ENCODE assay signal across 9 cellular contexts in the genomic region with DNA sequence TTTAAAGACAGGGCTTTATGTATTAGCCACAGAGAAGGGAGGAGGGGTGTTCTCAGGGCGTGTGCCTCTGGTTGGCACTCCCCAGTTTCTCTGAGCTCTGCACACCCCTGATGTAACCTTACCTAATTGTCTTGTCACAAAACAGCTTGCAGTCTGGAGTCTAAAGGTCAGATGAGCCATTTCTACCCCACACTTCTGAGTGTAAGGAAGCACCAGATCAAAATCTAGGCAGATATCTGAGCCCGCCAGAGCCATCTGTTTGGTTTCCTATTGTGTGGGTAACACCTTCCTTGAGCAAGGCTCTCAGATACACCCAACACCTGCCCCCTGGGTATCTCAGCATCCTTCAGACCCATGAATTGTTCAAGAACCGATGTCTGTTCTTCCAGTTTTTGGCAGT. TPM values are rescaled to one million over a fixed set of nuclear protein-coding genes. Genes with fewer than 3 reads are reported as not detected.
DNase-seq lines count a peak whose midpoint lies in the region; ATAC-seq lines count a peak whose summit lies in the region.
"Had no signal": no experiment of that assay in that cellular context is flagged by ENCODE, and none has a peak within 500 bp of the region (broad histone marks: within the 10 kb centered on the region; RNA-seq: fewer than 3 reads in every experiment).

No MANE protein-coding gene starts in this region.

- H3K4me1 Mint-ChIP-seq in activated T-helper 2 cell treated with anti-CD3 and anti-CD28 coated beads, Interferon-gamma antibody, Interleukin-2, Interleukin-4, amounts not matched to agents 10 μg/mL and 5 μg/mL and 100 μg/mL, durations not matched to agents 14 hours and 24 hours and 36 hours (ENCODE audit: low read depth): peaks cover 47% of the 10 kb centered on the region
- peaks cover 8 to 13% of the 10 kb centered on the region in 2 donors for H3K4me1 Mint-ChIP-seq in natural killer cell treated with Interleukin-12 subunit alpha and Interleukin-12 subunit beta and Interleukin-15 and Interleukin-18, amount 100 ng/mL, for 72 hours (ENCODE audit: low read depth in 2 of 2)

- peak overlapping the region; percentile 42 for H3K4me3 Mint-ChIP-seq in activated T-helper 2 cell treated with anti-CD3 and anti-CD28 coated beads, Interferon-gamma antibody, Interleukin-2, Interleukin-4, amounts not matched to agents 10 μg/mL and 5 μg/mL and 100 μg/mL, durations not matched to agents 14 hours and 24 hours and 36 hours (ENCODE audit: low read depth)
- H3K4me3 Mint-ChIP-seq in natural killer cell treated with Interleukin-12 subunit alpha and Interleukin-12 subunit beta and Interleukin-15 and Interleukin-18, amount 100 ng/mL, for 72 hours: no peak overlapping the region

- no peaks in the 10 kb centered on the region for H3K9me3 Mint-ChIP-seq in activated T-helper 2 cell treated with anti-CD3 and anti-CD28 coated beads, Interferon-gamma antibody, Interleukin-2, Interleukin-4, amounts not matched to agents 10 μg/mL and 5 μg/mL and 100 μg/mL, durations not matched to agents 14 hours and 24 hours and 36 hours
- no peaks in the 10 kb centered on the region for H3K9me3 Mint-ChIP-seq in natural killer cell treated with Interleukin-12 subunit alpha and Interleukin-12 subunit beta and Interleukin-15 and Interleukin-18, amount 100 ng/mL, for 72 hours

- no peaks in the 10 kb centered on the region for H3K36me3 Mint-ChIP-seq in activated T-helper 2 cell treated with anti-CD3 and anti-CD28 coated beads, Interferon-gamma antibody, Interleukin-2, Interleukin-4, amounts not matched to agents 10 μg/mL and 5 μg/mL and 100 μg/mL, durations not matched to agents 14 hours and 24 hours and 36 hours (ENCODE audit: low read depth)
- H3K36me3 Mint-ChIP-seq in natural killer cell treated with Interleukin-12 subunit alpha and Interleukin-12 subunit beta and Interleukin-15 and Interleukin-18, amount 100 ng/mL, for 72 hours: no peaks in the 10 kb centered on the region

- intact Hi-C loops in activated T-helper 2 cell treated with anti-CD3 and anti-CD28 coated beads, Interferon-gamma antibody, Interleukin-2, Interleukin-4, amounts not matched to agents 10 μg/mL and 5 μg/mL and 100 μg/mL, durations not matched to agents 14 hours and 24 hours and 36 hours (cut with micrococcal nuclease): loop anchor here (1.0 kb wide), 1 partner anchor 13 kb away; no protein-coding TSS in a partner anchor

- peak; percentile 64 to 83 for ATAC-seq in natural killer cell treated with Interleukin-12 subunit alpha and Interleukin-12 subunit beta and Interleukin-15 and Interleukin-18, amount 100 ng/mL, for 72 hours
- no peak for ATAC-seq in HG03521 (IDR thresholded peaks at IDR 0.05; ENCODE audit: unreplicated experiment)
- no peak for ATAC-seq in GM18519 (IDR thresholded peaks at IDR 0.05; ENCODE audit: low FRiP score, unreplicated experiment)

- H3K27me3 Mint-ChIP-seq in activated T-helper 2 cell treated with anti-CD3 and anti-CD28 coated beads, Interferon-gamma antibody, Interleukin-2, Interleukin-4, amounts not matched to agents 10 μg/mL and 5 μg/mL and 100 μg/mL, durations not matched to agents 14 hours and 24 hours and 36 hours (ENCODE audit: low read depth): peaks cover 17% of the 10 kb centered on the region
- peaks cover 17 to 22% of the 10 kb centered on the region in 2 donors for H3K27me3 Mint-ChIP-seq in natural killer cell treated with Interleukin-12 subunit alpha and Interleukin-12 subunit beta and Interleukin-15 and Interleukin-18, amount 100 ng/mL, for 72 hours

- peak; percentile 49 for DNase-seq in COLO668 (lab: John Stamatoyannopoulos, UW; ENCODE audit: unreplicated experiment)
- peak; percentile 94 for DNase-seq in NCI-H2171 (lab: John Stamatoyannopoulos, UW)
- peak; percentile 31 for DNase-seq in activated T-helper 2 cell treated with anti-CD3 and anti-CD28 coated beads, Interferon-gamma antibody, Interleukin-2, Interleukin-4, amounts not matched to agents 10 μg/mL and 5 μg/mL and 100 μg/mL, durations not matched to agents 14 hours and 24 hours and 36 hours (ENCODE audit: low spot score)
- no peak for DNase-seq in natural killer cell treated with Interleukin-12 subunit alpha and Interleukin-12 subunit beta and Interleukin-15 and Interleukin-18, amount 100 ng/mL, for 72 hours (ENCODE audit: low spot score)
- DNase-seq in NCI-H187 (lab: John Stamatoyannopoulos, UW): no peak
- DNase-seq in SW 1271 (lab: John Stamatoyannopoulos, UW): no peak
- DNase-seq: effector memory CD4-positive, alpha-beta T cell had no signal

- peak overlapping the region; percentile 51 for H3K27ac Mint-ChIP-seq in activated T-helper 2 cell treated with anti-CD3 and anti-CD28 coated beads, Interferon-gamma antibody, Interleukin-2, Interleukin-4, amounts not matched to agents 10 μg/mL and 5 μg/mL and 100 μg/mL, durations not matched to agents 14 hours and 24 hours and 36 hours
- H3K27ac Mint-ChIP-seq in natural killer cell treated with Interleukin-12 subunit alpha and Interleukin-12 subunit beta and Interleukin-15 and Interleukin-18, amount 100 ng/mL, for 72 hours: peak overlapping the region; percentile 7 to 12

RNA-seq across cellular contexts. Expression of a gene that starts 15.5 kb away (rescaled TPM):
- total RNA-seq in activated T-helper 2 cell treated with anti-CD3 and anti-CD28 coated beads, Interferon-gamma antibody, Interleukin-2, Interleukin-4, amounts not matched to agents 10 μg/mL and 5 μg/mL and 100 μg/mL, durations not matched to agents 14 hours and 24 hours and 36 hours: 0.11 and 1.0 TPM in 2 replicates
- total RNA-seq in natural killer cell treated with Interleukin-12 subunit alpha and Interleukin-12 subunit beta and Interleukin-15 and Interleukin-18, amount 100 ng/mL, for 72 hours: under 1 TPM; 0.38 to 0.59 TPM

Comparison
In these comparisons a context has a peak if more than half of its experiments do, and no peak if none do; other contexts are left out.
1. DNase-seq: peak in COLO668 (single experiment), NCI-H2171 (single experiment) and activated T-helper 2 cell treated with anti-CD3 and anti-CD28 coated beads, Interferon-gamma antibody, Interleukin-2, Interleukin-4, amounts not matched to agents 10 μg/mL and 5 μg/mL and 100 μg/mL, durations not matched to agents 14 hours and 24 hours and 36 hours (single experiment); none in natural killer cell treated with Interleukin-12 subunit alpha and Interleukin-12 subunit beta and Interleukin-15 and Interleukin-18, amount 100 ng/mL, for 72 hours (single experiment), NCI-H187 (0 of 2) and SW 1271 (0 of 2).
2. ATAC-seq: peak in natural killer cell treated with Interleukin-12 subunit alpha and Interleukin-12 subunit beta and Interleukin-15 and Interleukin-18, amount 100 ng/mL, for 72 hours (2 of 2); none in HG03521 (single experiment) and GM18519 (single experiment).